ENCODE assay signal across 8 cellular contexts in the genomic region with DNA sequence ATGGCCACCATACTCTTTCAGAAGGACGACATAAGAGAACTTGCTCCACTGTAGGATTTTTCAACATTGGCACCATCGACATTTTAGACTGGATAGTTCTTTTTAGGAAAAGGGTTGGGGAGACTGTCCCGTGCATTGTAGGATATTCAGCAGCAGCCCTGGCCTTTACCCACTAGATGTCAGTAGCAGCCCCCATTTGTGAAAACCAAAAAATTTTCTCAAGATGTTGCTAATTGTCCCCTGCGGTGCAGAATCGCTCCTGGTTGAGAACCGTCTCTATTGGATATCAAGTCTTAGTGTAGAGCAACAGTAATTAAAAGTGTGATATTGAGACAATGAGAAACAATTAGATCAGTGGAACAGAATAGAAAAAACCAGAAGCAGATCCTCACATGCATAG.
A peak's percentile ranks its signal among the peaks of the same experiment; 100 is the strongest.
DNase-seq lines count a peak whose midpoint lies in the region; ATAC-seq, FAIRE-seq and TF ChIP-seq lines count a peak whose summit lies in the region.
"Not testable (repeated sequence)": the region's sequence is repeated elsewhere in the genome, so short reads cannot be mapped to it uniquely, and the experiment has no call there.

No MANE protein-coding gene starts in this region.

- not testable (repeated sequence) for H2AFZ ChIP-seq in PC-9; GM12878 (ENCODE audit: control insufficient read depth, low read depth, low read length); fibroblast of lung (ENCODE audit: low read length); keratinocyte (ENCODE audit: control insufficient read depth, low read length)

- POLR2A ChIA-PET in BJ (lab: Charles Lee); PC-9 (lab: Charles Lee; ENCODE audit: unreplicated experiment); GM12878 (lab: Charles Lee): not testable (repeated sequence)

- FAIRE-seq in GM12891 (lab: Jason Lieb, UNC) (peak; percentile 5), GM12878 (lab: Jason Lieb, UNC) (peak; percentile 82), keratinocyte (lab: Jason Lieb, UNC) (peak; percentile 43)

- H3K27me3 ChIP-seq in BJ (ENCODE audit: control insufficient read depth, insufficient read depth, low read length); PC-9 (ENCODE audit: insufficient read depth, low read depth); GM12878 (replicated peaks in 1 of 2; ENCODE audit: control insufficient read depth in 2 of 2, insufficient read depth in 2 of 2, low read length in 1 of 2); fibroblast of lung (ENCODE audit: control insufficient read depth, insufficient read depth, low read length); keratinocyte (ENCODE audit: control insufficient read depth, extremely low read depth, insufficient read depth, low read length): not testable (repeated sequence)

- not testable (repeated sequence) for H3K9ac ChIP-seq in GM12878 (ENCODE audit: control insufficient read depth, insufficient read depth, low read length); fibroblast of lung (ENCODE audit: insufficient read depth, low read length); keratinocyte (ENCODE audit: control insufficient read depth, extremely low read depth, insufficient read depth, low read length)

- SMC1A ChIA-PET in GM12878 (lab: Charles Lee; ENCODE audit: uncharacterized antibody, unreplicated experiment), result not testable (repeated sequence)

- H3K9me2 ChIP-seq in PC-9 (ENCODE audit: insufficient read depth), result not testable (repeated sequence)

- not testable (repeated sequence) for H3K4me2 ChIP-seq in PC-9; GM12878 (ENCODE audit: control insufficient read depth, insufficient read depth); fibroblast of lung (ENCODE audit: extremely low read depth, insufficient read depth, low read length); keratinocyte (ENCODE audit: control insufficient read depth, extremely low read depth, insufficient read depth, low read depth, low read length)

- not testable (repeated sequence) for H3K9me3 Mint-ChIP-seq in HFFc6; progenitor cell of endocrine pancreas (ENCODE audit: low read depth)

- TF ChIP-seq CTCF in BJ (IDR thresholded peaks at IDR 0.05; ENCODE audit: insufficient read depth, low read depth, low read length) (peak; percentile 42), HFFc6 (IDR thresholded peaks at IDR 0.05) (peak; percentile 54), PC-9 (conservative IDR thresholded peaks at IDR 0.05) (peak; percentile 51), fibroblast of lung (conservative IDR thresholded peaks at IDR 0.05 in 1 of 2, IDR thresholded peaks at IDR 0.05 in 1 of 2; ENCODE audit: low read depth in 1 of 2, low read length in 2 of 2) (peak; percentile 3 to 41), progenitor cell of endocrine pancreas (IDR thresholded peaks at IDR 0.05; ENCODE audit: unreplicated experiment) (peak; percentile 31)
- TF ChIP-seq CTCF in GM12878 (IDR thresholded peaks at IDR 0.05 in 2 of 3, conservative IDR thresholded peaks at IDR 0.05 in 1 of 3; ENCODE audit: control insufficient read depth in 2 of 3, extremely low read depth in 1 of 3, insufficient read depth in 1 of 3, low read depth in 3 of 3, low read length in 3 of 3); keratinocyte (optimal IDR thresholded peaks at IDR 0.05 in 1 of 3, IDR thresholded peaks at IDR 0.05 in 1 of 3, conservative IDR thresholded peaks at IDR 0.05 in 1 of 3; ENCODE audit: extremely low read depth in 1 of 3, insufficient read depth in 2 of 3, low read length in 3 of 3): not testable (repeated sequence)

- dilution Hi-C loops in keratinocyte (cut with MboI; ENCODE audit: extremely low pct_ligation_motif_present, low sequenced_read_pairs), result not testable (repeated sequence)

- not testable (repeated sequence) for TF ChIP-seq RAD21 in GM12878 (IDR thresholded peaks at IDR 0.05; ENCODE audit: insufficient read depth, low read depth, low read length)

- H3K36me3 Mint-ChIP-seq in HFFc6 (ENCODE audit: low read depth); progenitor cell of endocrine pancreas (ENCODE audit: insufficient read depth): not testable (repeated sequence)

- not testable (repeated sequence) for H3K79me2 ChIP-seq in PC-9 (ENCODE audit: low read depth); GM12878 (ENCODE audit: control insufficient read depth, insufficient read depth, low read length); fibroblast of lung (ENCODE audit: control insufficient read depth, insufficient read depth, low read length); keratinocyte (ENCODE audit: control insufficient read depth, insufficient read depth, low read length)

- TF ChIP-seq EP300 in GM12878 (IDR thresholded peaks at IDR 0.05; ENCODE audit: borderline replicate concordance in 1 of 2, control insufficient read depth in 1 of 2, low read depth in 2 of 2, low read length in 2 of 2), result not testable (repeated sequence)

- not testable (repeated sequence) for TF ChIP-seq POLR2A in GM12891 (IDR thresholded peaks at IDR 0.05; ENCODE audit: low read depth, low read length); GM12878 (IDR thresholded peaks at IDR 0.05; ENCODE audit: low read depth, low read length)

- not testable (repeated sequence) for H3K4me1 Mint-ChIP-seq in HFFc6 (ENCODE audit: low read depth); progenitor cell of endocrine pancreas (ENCODE audit: low read depth)

- H3K27me3 Mint-ChIP-seq in HFFc6 (ENCODE audit: insufficient read depth); progenitor cell of endocrine pancreas: not testable (repeated sequence)

- H4K20me1 ChIP-seq in PC-9 (ENCODE audit: insufficient read depth); GM12878 (ENCODE audit: control insufficient read depth, insufficient read depth); fibroblast of lung (ENCODE audit: control insufficient read depth, extremely low read depth, insufficient read depth, low read length); keratinocyte (ENCODE audit: control insufficient read depth, extremely low read depth, insufficient read depth, low read length): not testable (repeated sequence)

- not testable (repeated sequence) for H3F3A ChIP-seq in PC-9 (ENCODE audit: insufficient read depth, low read depth)

- H3K4me3 Mint-ChIP-seq in HFFc6; progenitor cell of endocrine pancreas (ENCODE audit: low read depth): not testable (repeated sequence)

- ATAC-seq in GM12878, result not testable (repeated sequence)

- DNase-seq in BJ (ENCODE audit: low read depth); GM12891 (ENCODE audit: insufficient read length, low spot score); HFFc6; PC-9; GM12878 (ENCODE audit: low read depth, low spot score); fibroblast of lung (ENCODE audit: low read depth in 2 of 2); keratinocyte (ENCODE audit: low read depth, low spot score); progenitor cell of endocrine pancreas (ENCODE audit: low spot score, unreplicated experiment): not testable (repeated sequence)

- not testable (repeated sequence) for H3K9me1 ChIP-seq in keratinocyte (ENCODE audit: control insufficient read depth, extremely low read depth, insufficient read depth, low read length)

- WGBS in GM12878 (ENCODE audit: insufficient coverage, insufficient replicate concordance, low lambda C conversion rate, missing lambda C conversion rate), result 75% methylated on average over 4 of the region's 6 CpGs

- H3K27ac Mint-ChIP-seq in HFFc6, progenitor cell of endocrine pancreas: not testable (repeated sequence)

- H3K4me3 ChIP-seq in BJ (ENCODE audit: low read depth, low read length); PC-9; GM12878; fibroblast of lung (replicated peaks in 1 of 4; ENCODE audit: control extremely low read depth in 1 of 4, insufficient read depth in 1 of 4, low read depth in 3 of 4, low read length in 4 of 4); keratinocyte (ENCODE audit: control insufficient read depth in 2 of 3, extremely low read depth in 1 of 3, insufficient read depth in 2 of 3, low read depth in 1 of 3, low read length in 3 of 3): not testable (repeated sequence)

- H3K36me3 ChIP-seq in BJ (ENCODE audit: control insufficient read depth, insufficient read depth, low read length); PC-9 (ENCODE audit: low read depth); GM12878 (ENCODE audit: control insufficient read depth in 2 of 2, insufficient read depth in 2 of 2, low read length in 1 of 2); fibroblast of lung (ENCODE audit: control insufficient read depth, insufficient read depth, low read length); keratinocyte (ENCODE audit: control insufficient read depth in 2 of 2, extremely low read depth in 1 of 2, insufficient read depth in 2 of 2, low read length in 2 of 2): not testable (repeated sequence)

- in situ Hi-C loops in GM12878 (cut with MboI), result not testable (repeated sequence)

- H3K27ac ChIP-seq in PC-9; GM12878 (ENCODE audit: control insufficient read depth, insufficient read depth); fibroblast of lung (ENCODE audit: insufficient read depth, low read length); keratinocyte (ENCODE audit: control insufficient read depth, insufficient read depth, low read length): not testable (repeated sequence)

- RAD21 ChIA-PET in GM12878 (lab: Charles Lee; ENCODE audit: unreplicated experiment), result not testable (repeated sequence)

- intact Hi-C loops in PC-9 (cut with micrococcal nuclease; ENCODE audit: unreplicated experiment); GM12878 (cut with micrococcal nuclease; ENCODE audit: unreplicated experiment): not testable (repeated sequence)

- H3K4me1 ChIP-seq in PC-9 (replicated peaks; ENCODE audit: insufficient read depth); GM12878 (ENCODE audit: control insufficient read depth, insufficient read depth, low read length); fibroblast of lung (ENCODE audit: control insufficient read depth, extremely low read depth, insufficient read depth, low read length); keratinocyte (ENCODE audit: control insufficient read depth, extremely low read depth, insufficient read depth, low read length): not testable (repeated sequence)

- CTCF ChIA-PET in BJ (lab: Yijun Ruan, JAX), result interaction anchor here (1.1 kb wide), 1 partner anchor 195 kb away, joined by 3 read pairs; no protein-coding TSS in a partner anchor
- CTCF ChIA-PET in PC-9 (lab: Charles Lee); GM12878 (lab: Yijun Ruan, JAX): not testable (repeated sequence)

- BruUV-seq in PC-9 (replicated peaks; lab: Mats Ljungman, UMichigan); GM12878 (replicated peaks; lab: Mats Ljungman, UMichigan): not testable (repeated sequence)

- not testable (repeated sequence) for H3K9me3 ChIP-seq in PC-9 (ENCODE audit: insufficient read depth, low read depth); GM12878 (replicated peaks; ENCODE audit: control insufficient read depth, insufficient read depth, low read length); fibroblast of lung (ENCODE audit: control insufficient read depth, insufficient read depth, low read depth, low read length); keratinocyte (ENCODE audit: control insufficient read depth, low read depth, low read length)
